In genomic region chr16:29973384-29974246, GRCh38 we compare ENCODE assay signal across 8 cellular contexts. TPM values are rescaled to one million over a fixed set of nuclear protein-coding genes. Genes with fewer than 3 reads are reported as not detected.
DNase-seq lines count a peak whose midpoint lies in the region; ATAC-seq and TF ChIP-seq lines count a peak whose summit lies in the region.

TAOK2 (plus strand) TSS chr16:29973868; CDS start chr16:29977773, 3,905 bp downstream.

- ATAC-seq in GM18498 (IDR thresholded peaks at IDR 0.05; ENCODE audit: unreplicated experiment) (peak; percentile 93), HG02885 (IDR thresholded peaks at IDR 0.05; ENCODE audit: poor library complexity, unreplicated experiment) (peak; percentile 93), heart right ventricle (peak; percentile 96 to 98 (median 98)), upper lobe of left lung (ENCODE audit: low FRiP score in 2 of 2) (peak; percentile 98 to 100)

- H3K27me3 ChIP-seq in heart right ventricle (no peaks in the 10 kb centered on the region), upper lobe of left lung (no peaks in the 10 kb centered on the region)

- H3K4me1 Mint-ChIP-seq in T-helper 1 cell treated with Interleukin-12 subunit alpha and Interleukin-12 subunit beta and Interleukin-4 antibody, amounts not matched to agents 30 μg/mL and 1 μg/mL, for 36 hours (ENCODE audit: low read depth): peaks cover 29% of the 10 kb centered on the region

- peak within 1 kb of the TSS; percentile 92 for H3K27ac Mint-ChIP-seq in T-helper 1 cell treated with Interleukin-12 subunit alpha and Interleukin-12 subunit beta and Interleukin-4 antibody, amounts not matched to agents 30 μg/mL and 1 μg/mL, for 36 hours

- H3K4me3 ChIP-seq in heart right ventricle (peak within 1 kb of the TSS; percentile 69 to 99 (median 81)), upper lobe of left lung (peak within 1 kb of the TSS; percentile 68 to 98 (median 97))

- H3K36me3 ChIP-seq in heart right ventricle (peaks cover 0 to 54% (median 23%) of the 10 kb centered on the region in 9 donors), upper lobe of left lung (peaks cover 9 to 39% (median 24%) of the 10 kb centered on the region in 4 donors)

- WGBS in heart right ventricle, 2 donors: 1% methylated on average over 75 of the region's 75 CpGs
- 4 to 7% methylated on average over 39 to 58 of the region's 75 CpGs for WGBS in upper lobe of left lung, 2 donors

- TF ChIP-seq EP300 in upper lobe of left lung (IDR thresholded peaks at IDR 0.05): no peak

- H3K4me1 ChIP-seq in heart right ventricle: peaks cover 3 to 49% (median 38%) of the 10 kb centered on the region in 9 donors
- H3K4me1 ChIP-seq in upper lobe of left lung: peaks cover 31 to 49% (median 38%) of the 10 kb centered on the region in 4 donors

- TF ChIP-seq CTCF in heart right ventricle (IDR thresholded peaks at IDR 0.05) (peak in 1 of 9 donors; percentile 5), upper lobe of left lung (IDR thresholded peaks at IDR 0.05) (no peak)

- H3K9me3 Mint-ChIP-seq in T-helper 1 cell treated with Interleukin-12 subunit alpha and Interleukin-12 subunit beta and Interleukin-4 antibody, amounts not matched to agents 30 μg/mL and 1 μg/mL, for 36 hours: no peaks in the 10 kb centered on the region

- H3K4me3 Mint-ChIP-seq in T-helper 1 cell treated with Interleukin-12 subunit alpha and Interleukin-12 subunit beta and Interleukin-4 antibody, amounts not matched to agents 30 μg/mL and 1 μg/mL, for 36 hours: peak within 1 kb of the TSS; percentile 88

- TF ChIP-seq POLR2A in upper lobe of left lung (IDR thresholded peaks at IDR 0.05): peak in 3 of 4 donors; percentile 51 to 93 (median 66)

- intact Hi-C loops in heart right ventricle (cut with DNase I) (loop anchor here in 7 of 10 donors (1.0 to 10.0 kb wide), 7 partner anchors 11 to 169 kb away; partner anchors contain the start of genes HIRIP3 (in 2 of the 7), KCTD13 (in 2 of the 7), ALDOA (in 1 of the 7) and MAZ (in 1 of the 7)), posterior vena cava (cut with DNase I) (no loop called here)

- H3K36me3 Mint-ChIP-seq in T-helper 1 cell treated with Interleukin-12 subunit alpha and Interleukin-12 subunit beta and Interleukin-4 antibody, amounts not matched to agents 30 μg/mL and 1 μg/mL, for 36 hours (ENCODE audit: low read depth): peaks cover 9% of the 10 kb centered on the region

- H3K9me3 ChIP-seq in heart right ventricle (no peaks in the 10 kb centered on the region), upper lobe of left lung (no peaks in the 10 kb centered on the region)

- H3K27ac ChIP-seq in heart right ventricle (peak within 1 kb of the TSS; percentile 85 to 100 (median 94)), upper lobe of left lung (peak within 1 kb of the TSS; percentile 93 to 98 (median 96))

- DNase-seq in NCI-H1694 treated with DMSO at 0.1 percent for 48 hours (lab: John Stamatoyannopoulos, UW): peak; percentile 86
- peak; percentile 98 for DNase-seq in amniotic epithelial cell (ENCODE audit: low read depth)
- peak; percentile 99 for DNase-seq in heart right ventricle
- peak; percentile 99 for DNase-seq in posterior vena cava (ENCODE audit: low spot score)
- peak; percentile 99 for DNase-seq in upper lobe of left lung

- no peaks in the 10 kb centered on the region for H3K27me3 Mint-ChIP-seq in T-helper 1 cell treated with Interleukin-12 subunit alpha and Interleukin-12 subunit beta and Interleukin-4 antibody, amounts not matched to agents 30 μg/mL and 1 μg/mL, for 36 hours (ENCODE audit: low read depth)

RNA-seq across cellular contexts. Expression of gene TAOK2, which starts in this region (rescaled TPM):
- total RNA-seq in heart right ventricle (10 to 100 TPM; 27.0 to 40.6 (median 32.7) TPM), posterior vena cava (10 to 100 TPM; 35.0 to 35.7 TPM), upper lobe of left lung (100 to 1,000 TPM in 2 of 6 donors, 10 to 100 TPM in 4; 70.2 to 195 (median 81.5) TPM)
- 10 to 100 TPM; 27.6 to 50.4 TPM for polyA plus RNA-seq in heart right ventricle

Comparison
In these comparisons a context has a peak if more than half of its experiments do, and no peak if none do; other contexts are left out.
1. Peak in every context shown above with its lines: DNase-seq, ATAC-seq, H3K4me3 ChIP-seq and H3K27ac ChIP-seq.
2. intact Hi-C loops: an anchor here in heart right ventricle (1.0 to 10.0 kb wide); none called in posterior vena cava.